In the genomic region with DNA sequence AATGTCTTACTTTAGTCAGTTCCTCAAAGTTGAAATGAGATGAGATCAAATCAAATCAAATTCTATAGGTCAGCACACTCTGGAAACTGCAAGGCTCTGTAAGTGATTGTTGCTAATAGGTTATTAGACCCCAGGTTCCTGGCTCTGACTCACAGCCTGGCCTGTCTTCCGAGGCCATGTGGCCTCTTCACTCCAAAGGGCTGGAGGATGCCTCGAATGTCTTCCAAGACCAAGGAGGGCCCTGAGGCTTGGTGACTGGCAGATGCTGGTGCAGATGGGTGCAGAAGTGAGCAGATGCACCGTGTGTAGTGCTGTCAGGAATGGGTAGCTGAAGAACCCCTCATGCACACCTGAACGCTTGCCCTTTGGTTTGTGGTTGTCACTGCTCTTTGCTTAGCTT, we compare ENCODE assay signal across 26 cellular contexts.
DNase-seq lines count a peak whose midpoint lies in the region; ATAC-seq and TF ChIP-seq lines count a peak whose summit lies in the region.
"Had no signal": no experiment of that assay in that cellular context is flagged by ENCODE, and none has a peak within 500 bp of the region (broad histone marks: within the 10 kb centered on the region; RNA-seq: fewer than 3 reads in every experiment).

No MANE protein-coding gene starts in this region.

- peaks cover 26 to 44% of the 10 kb centered on the region in 2 donors for H3K4me1 Mint-ChIP-seq in stimulated activated naive B cell treated with anti-CD40 and anti-IgM and Interleukin-4, amounts not matched to agents 10 μg/mL and 1 μg/mL and 100 μg/mL, for 72 hours
- H3K4me1 Mint-ChIP-seq: CD14-positive monocyte; CD8-positive, alpha-beta memory T cell; T-cell had no signal

- H3K4me1 ChIP-seq in body of pancreas = peaks cover 14% of the 10 kb centered on the region
- H3K4me1 ChIP-seq in SJCRH30 = no peaks in the 10 kb centered on the region
- peaks cover 25% of the 10 kb centered on the region for H3K4me1 ChIP-seq in A673 (ENCODE audit: insufficient read depth, low read length, poor library complexity, severe bottlenecking)
- H3K4me1 ChIP-seq: SJSA1 had no signal

- POLR2A ChIA-PET in A673 (lab: Charles Lee; ENCODE audit: low non-redundant PET) = no interaction called here

- H3K27ac ChIP-seq in body of pancreas (peak overlapping the region in 3 of 4 donors; percentile 15 to 62 (median 16)), SJCRH30 (no peak overlapping the region), A673 (ENCODE audit: low read depth, low read length, poor library complexity, severe bottlenecking) (no peak overlapping the region)
- H3K27ac ChIP-seq: PC-9, SJSA1 had no signal

- no peaks in the 10 kb centered on the region for H3K27me3 ChIP-seq in body of pancreas
- H3K27me3 ChIP-seq in SJCRH30 = 0 out of 2 replicates have a peak, but pooled peaks cover 3% of the 10 kb centered on the region
- no peaks in the 10 kb centered on the region for H3K27me3 ChIP-seq in A673 (replicated peaks; ENCODE audit: insufficient read depth, low read depth, low read length, poor library complexity)
- H3K27me3 ChIP-seq: SJSA1 had no signal

- no peak for ATAC-seq in body of pancreas
- peak; percentile 46 to 68 for ATAC-seq in stimulated activated naive B cell treated with anti-CD40 and anti-IgM and Interleukin-4, amounts not matched to agents 10 μg/mL and 1 μg/mL and 100 μg/mL, for 72 hours (replicated peaks)
- ATAC-seq: HCT116, Right ventricle myocardium inferior, T-cell had no signal

- no peak overlapping the region for H3K4me3 Mint-ChIP-seq in stimulated activated naive B cell treated with anti-CD40 and anti-IgM and Interleukin-4, amounts not matched to agents 10 μg/mL and 1 μg/mL and 100 μg/mL, for 72 hours
- H3K4me3 Mint-ChIP-seq: CD14-positive monocyte; CD8-positive, alpha-beta memory T cell; T-cell had no signal

- H3K9me3 Mint-ChIP-seq in stimulated activated naive B cell treated with anti-CD40 and anti-IgM and Interleukin-4, amounts not matched to agents 10 μg/mL and 1 μg/mL and 100 μg/mL, for 72 hours = no peaks in the 10 kb centered on the region
- H3K9me3 Mint-ChIP-seq: CD14-positive monocyte, T-cell had no signal

- intact Hi-C loops in body of pancreas (cut with DNase I) (no loop called here), A673 (cut with micrococcal nuclease; ENCODE audit: unreplicated experiment) (no loop called here)

- H3K36me3 ChIP-seq in body of pancreas (replicated peaks in 1 of 2; ENCODE audit: insufficient read depth in 1 of 2, low read depth in 2 of 2) = no peaks in the 10 kb centered on the region
- no peaks in the 10 kb centered on the region for H3K36me3 ChIP-seq in SJCRH30
- H3K36me3 ChIP-seq in A673 (ENCODE audit: insufficient read depth, low read length, poor library complexity, severe bottlenecking) = no peaks in the 10 kb centered on the region
- H3K36me3 ChIP-seq: SJSA1 had no signal

- H3K9me3 ChIP-seq in body of pancreas (no peaks in the 10 kb centered on the region), SJCRH30 (replicated peaks) (no peaks in the 10 kb centered on the region), A673 (ENCODE audit: low read depth, low read length, poor library complexity, severe bottlenecking) (no peaks in the 10 kb centered on the region)
- H3K9me3 ChIP-seq: SJSA1 had no signal

- BruUV-seq in A673 (replicated peaks; lab: Mats Ljungman, UMichigan) = no TSS peak

- no peaks in the 10 kb centered on the region for H3K36me3 Mint-ChIP-seq in stimulated activated naive B cell treated with anti-CD40 and anti-IgM and Interleukin-4, amounts not matched to agents 10 μg/mL and 1 μg/mL and 100 μg/mL, for 72 hours
- H3K36me3 Mint-ChIP-seq: CD14-positive monocyte; CD8-positive, alpha-beta memory T cell; T-cell had no signal

- TF ChIP-seq POLR2A in body of pancreas (IDR thresholded peaks at IDR 0.05) = no peak

- WGBS in body of pancreas, 2 donors = 80 to 83% methylated on average over 4 of the region's 4 CpGs

- H3K27me3 Mint-ChIP-seq in stimulated activated naive B cell treated with anti-CD40 and anti-IgM and Interleukin-4, amounts not matched to agents 10 μg/mL and 1 μg/mL and 100 μg/mL, for 72 hours = peaks cover 8 to 14% of the 10 kb centered on the region in 2 donors
- H3K27me3 Mint-ChIP-seq: T-cell had no signal

- CTCF ChIA-PET in A673 (lab: Charles Lee) = no interaction called here

- no peak for TF ChIP-seq CTCF in body of pancreas (IDR thresholded peaks at IDR 0.05)
- TF ChIP-seq CTCF in A673 (conservative IDR thresholded peaks at IDR 0.05; ENCODE audit: low read depth, low read length) = no peak

- H3K27ac Mint-ChIP-seq in stimulated activated naive B cell treated with anti-CD40 and anti-IgM and Interleukin-4, amounts not matched to agents 10 μg/mL and 1 μg/mL and 100 μg/mL, for 72 hours = no peak overlapping the region
- H3K27ac Mint-ChIP-seq: T-cell had no signal

- H3K4me3 ChIP-seq in body of pancreas = no peak overlapping the region
- H3K4me3 ChIP-seq in SJCRH30 = no peak overlapping the region
- no peak overlapping the region for H3K4me3 ChIP-seq in A673 (ENCODE audit: low read depth, low read length, poor library complexity, severe bottlenecking)
- H3K4me3 ChIP-seq: PC-9, SJSA1 had no signal

- DNase-seq in NCI-H526 (lab: John Stamatoyannopoulos, UW) = peak; percentile 95 to 96
- no peak for DNase-seq in NCI-H526 treated with DMSO at 0.1 percent for 48 hours (lab: John Stamatoyannopoulos, UW)
- DNase-seq in NCI-H524 treated with DMSO at 0.1 percent for 48 hours (lab: John Stamatoyannopoulos, UW) = peak; percentile 81
- DNase-seq in body of pancreas = no peak
- no peak for DNase-seq in stimulated activated naive B cell treated with anti-CD40 and anti-IgM and Interleukin-4, amounts not matched to agents 10 μg/mL and 1 μg/mL and 100 μg/mL, for 72 hours
- DNase-seq in NCI-H1436 treated with DMSO at 0.1 percent for 48 hours (lab: John Stamatoyannopoulos, UW) = no peak
- no peak for DNase-seq in SJCRH30
- no peak for DNase-seq in A673 (ENCODE audit: low spot score)
- DNase-seq: AML-193; CD8-positive, alpha-beta memory T cell; DMS153; GOT3; IMR-90; KG1; MM.1S; NCI-H1092; NCI-H1417 treated with DMSO at 0.1 percent for 48 hours; NCI-H187; NCI-H2081 treated with DMSO at 0.1 percent for 48 hours; NCI-H748 treated with DMSO at 0.1 percent for 48 hours; PC-9; T-cell had no signal

Comparison
In these comparisons a context has a peak if more than half of its experiments do, and no peak if none do; other contexts are left out.
1. DNase-seq: peak in NCI-H526 (2 of 2) and NCI-H524 treated with DMSO at 0.1 percent for 48 hours (single experiment); none in NCI-H526 treated with DMSO at 0.1 percent for 48 hours (single experiment), body of pancreas (0 of 4), stimulated activated naive B cell treated with anti-CD40 and anti-IgM and Interleukin-4, amounts not matched to agents 10 μg/mL and 1 μg/mL and 100 μg/mL, for 72 hours (single experiment), NCI-H1436 treated with DMSO at 0.1 percent for 48 hours (single experiment), SJCRH30 (0 of 2) and A673 (single experiment).
2. H3K27ac ChIP-seq: peak in body of pancreas (3 of 4); none in SJCRH30 (single experiment) and A673 (single experiment).